ENCODE assay signal across 8 cellular contexts in genomic region chr3:107927361-107928083, GRCh38.
DNase-seq lines count a peak whose midpoint lies in the region; ATAC-seq and TF ChIP-seq lines count a peak whose summit lies in the region.

No MANE protein-coding gene starts in this region.

- H3K4me1 ChIP-seq in A673 (ENCODE audit: insufficient read depth, low read length, poor library complexity, severe bottlenecking): peaks cover 6% of the 10 kb centered on the region

- DNase-seq in A673 (ENCODE audit: low spot score) (peak; percentile 65), NCI-H345 (lab: John Stamatoyannopoulos, UW) (peak; percentile 62), choroid plexus epithelial cell (ENCODE audit: low read depth) (peak; percentile 67), left colon (peak; percentile 45 to 76)
- DNase-seq in activated CD4-positive, alpha-beta T cell treated with anti-CD3 and anti-CD28 coated beads for 36 hours: peak; percentile 86
- peak; percentile 19 to 63 (median 52) for DNase-seq in stimulated activated CD4-positive, alpha-beta T cell treated with anti-CD3 and anti-CD28 coated beads, Interleukin-1b, Interleukin-23, amount 100 ng/mL, for 24 hours (ENCODE audit: low read depth in 4 of 4, low spot score in 1 of 4)

- no peaks in the 10 kb centered on the region for H3K9me3 ChIP-seq in A673 (ENCODE audit: low read depth, low read length, poor library complexity, severe bottlenecking)

- peak; percentile 95 for TF ChIP-seq CTCF in A673 (conservative IDR thresholded peaks at IDR 0.05; ENCODE audit: low read depth, low read length)
- peak; percentile 89 for TF ChIP-seq CTCF in choroid plexus epithelial cell (conservative IDR thresholded peaks at IDR 0.05; ENCODE audit: low read depth, low read length)

- POLR2A ChIA-PET in A673 (lab: Charles Lee; ENCODE audit: low non-redundant PET): no interaction called here
- POLR2A ChIA-PET in activated CD4-positive, alpha-beta T cell treated with anti-CD3 and anti-CD28 coated beads for 36 hours (lab: Charles Lee): interaction anchor here (1.2 kb wide), 1 partner anchor 550 kb away, joined by 3 read pairs; no protein-coding TSS in a partner anchor

- H3K4me3 ChIP-seq in A673 (ENCODE audit: low read depth, low read length, poor library complexity, severe bottlenecking) (peak overlapping the region; percentile 52), choroid plexus epithelial cell (ENCODE audit: low read depth, low read length) (peak overlapping the region; percentile 58)

- H3K36me3 ChIP-seq in A673 (ENCODE audit: insufficient read depth, low read length, poor library complexity, severe bottlenecking): no peaks in the 10 kb centered on the region

- H3K4me1 Mint-ChIP-seq in activated CD4-positive, alpha-beta T cell treated with anti-CD3 and anti-CD28 coated beads for 36 hours: peaks cover 9% of the 10 kb centered on the region

- peaks cover 43% of the 10 kb centered on the region for H3K27me3 ChIP-seq in A673 (replicated peaks; ENCODE audit: insufficient read depth, low read depth, low read length, poor library complexity)

- H3K27ac ChIP-seq in A673 (ENCODE audit: low read depth, low read length, poor library complexity, severe bottlenecking): no peak overlapping the region

- peak overlapping the region; percentile 76 for H3K27ac Mint-ChIP-seq in activated CD4-positive, alpha-beta T cell treated with anti-CD3 and anti-CD28 coated beads for 36 hours

- no peaks in the 10 kb centered on the region for H3K36me3 Mint-ChIP-seq in activated CD4-positive, alpha-beta T cell treated with anti-CD3 and anti-CD28 coated beads for 36 hours (ENCODE audit: low read depth)

- H3K9me3 Mint-ChIP-seq in activated CD4-positive, alpha-beta T cell treated with anti-CD3 and anti-CD28 coated beads for 36 hours (ENCODE audit: low read depth): no peaks in the 10 kb centered on the region

- peak overlapping the region; percentile 73 for H3K4me3 Mint-ChIP-seq in activated CD4-positive, alpha-beta T cell treated with anti-CD3 and anti-CD28 coated beads for 36 hours

- ATAC-seq in GM18861 (IDR thresholded peaks at IDR 0.05; ENCODE audit: unreplicated experiment) (peak; percentile 88), HG03095 (IDR thresholded peaks at IDR 0.05; ENCODE audit: unreplicated experiment) (peak; percentile 98), left colon (peak; percentile 98)
- peak; percentile 92 for ATAC-seq in activated CD4-positive, alpha-beta T cell treated with anti-CD3 and anti-CD28 coated beads for 36 hours

- H3K27me3 Mint-ChIP-seq in activated CD4-positive, alpha-beta T cell treated with anti-CD3 and anti-CD28 coated beads for 36 hours: peaks cover 4% of the 10 kb centered on the region

- intact Hi-C loops in A673 (cut with micrococcal nuclease; ENCODE audit: unreplicated experiment): loop anchor here (5.0 kb wide), 2 partner anchors 165 to 690 kb away; partner anchors contain the start of gene CD47
- intact Hi-C loops in activated CD4-positive, alpha-beta T cell treated with anti-CD3 and anti-CD28 coated beads for 36 hours (cut with DNase I, micrococcal nuclease): loop anchor here (2.0 to 10.0 kb wide), 9 partner anchors 200 to 693 kb away; partner anchors contain the start of genes HHLA2 (in 1 of the 2) and IFT57 (in 1 of the 2)
- intact Hi-C loops in left colon (cut with DNase I, micrococcal nuclease): no loop called here

- BruUV-seq in A673 (replicated peaks; lab: Mats Ljungman, UMichigan): no TSS peak

- CTCF ChIA-PET in A673 (lab: Charles Lee): interaction anchor here (0.5 to 1.1 kb wide), 6 partner anchors 8 to 693 kb away, joined by 3 to 4 read pairs (median 3); no protein-coding TSS in a partner anchor
- CTCF ChIA-PET in activated CD4-positive, alpha-beta T cell treated with anti-CD3 and anti-CD28 coated beads for 36 hours (lab: Charles Lee): interaction anchor here (0.5 to 2.4 kb wide), 40 partner anchors 8 to 550 kb away, joined by 3 to 27 read pairs (median 4); no protein-coding TSS in a partner anchor

Comparison
In these comparisons a context has a peak if more than half of its experiments do, and no peak if none do; other contexts are left out.
1. intact Hi-C loops: an anchor here in A673 (5.0 kb wide) and activated CD4-positive, alpha-beta T cell treated with anti-CD3 and anti-CD28 coated beads for 36 hours (2.0 to 10.0 kb wide); none called in left colon.